Comparison of ENCODE assay signal across 8 cellular contexts in the genomic region with DNA sequence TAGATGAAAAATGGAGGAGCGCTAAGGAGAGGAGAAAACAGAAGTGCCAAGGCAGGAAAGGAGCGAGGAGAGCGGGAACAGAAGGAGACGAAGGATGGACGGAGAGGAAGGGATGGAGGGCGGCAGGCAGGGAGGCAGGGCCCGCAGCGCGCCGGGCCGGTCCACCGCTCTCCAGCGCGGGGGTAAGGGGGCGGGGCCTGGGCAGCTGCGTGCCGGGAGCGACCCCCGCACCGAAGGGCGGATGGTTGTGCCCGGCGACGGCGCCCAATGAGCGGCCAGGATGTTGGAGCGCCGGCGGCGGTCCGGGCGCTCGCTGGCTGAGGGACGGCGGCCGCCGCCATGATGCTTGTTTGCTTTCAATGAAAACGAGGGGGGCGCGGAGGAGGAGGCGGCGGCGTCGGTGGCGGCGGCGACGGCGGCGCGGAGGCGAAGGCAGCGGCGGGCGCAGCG. TPM values are rescaled to one million over a fixed set of nuclear protein-coding genes. Genes with fewer than 3 reads are reported as not detected.
DNase-seq lines count a peak whose midpoint lies in the region; ATAC-seq and TF ChIP-seq lines count a peak whose summit lies in the region.

A gene (plus strand): TSS at position 320 of the 450 bp plus-strand sequence. CDS start 34,898 bp downstream, outside the sequence.

- H3K27ac Mint-ChIP-seq in activated T-cell treated with anti-CD3 and anti-CD28 coated beads, Interleukin-2, amount 50 U/mL, for 24 hours, result peak within 1 kb of the TSS; percentile 96

- H3K4me3 ChIP-seq in esophagus (ENCODE audit: low read depth in 1 of 2, low read length in 2 of 2) (peak within 1 kb of the TSS; percentile 76 to 94), mucosa of stomach (ENCODE audit: low read length) (peak within 1 kb of the TSS; percentile 47)

- H3K4me3 Mint-ChIP-seq in activated T-cell treated with anti-CD3 and anti-CD28 coated beads, Interleukin-2, amount 50 U/mL, for 24 hours, result peak within 1 kb of the TSS; percentile 81

- peaks cover 27% of the 10 kb centered on the region for H3K36me3 Mint-ChIP-seq in activated T-cell treated with anti-CD3 and anti-CD28 coated beads, Interleukin-2, amount 50 U/mL, for 24 hours (ENCODE audit: low read depth)

- no peaks in the 10 kb centered on the region for H3K36me3 ChIP-seq in esophagus (ENCODE audit: control insufficient read depth in 2 of 2, insufficient read depth in 2 of 2, low read length in 1 of 2)
- H3K36me3 ChIP-seq in mucosa of stomach (ENCODE audit: control insufficient read depth, insufficient read depth, low read length), result no peaks in the 10 kb centered on the region

- no peaks in the 10 kb centered on the region for H3K27me3 Mint-ChIP-seq in activated T-cell treated with anti-CD3 and anti-CD28 coated beads, Interleukin-2, amount 50 U/mL, for 24 hours

- peak within 1 kb of the TSS; percentile 95 to 97 for H3K27ac ChIP-seq in esophagus (ENCODE audit: low read depth in 2 of 2, low read length in 1 of 2)

- DNase-seq in DMS53 (lab: John Stamatoyannopoulos, UW), result peak; percentile 97
- peak; percentile 95 for DNase-seq in KBM-7
- DNase-seq in activated T-cell treated with anti-CD3 and anti-CD28 coated beads, Interleukin-2, amount 50 U/mL, for 24 hours, result peak; percentile 96
- DNase-seq in stimulated activated CD8-positive, alpha-beta memory T cell treated with anti-CD3 and anti-CD28 coated beads, Interleukin-4, amount 100 ng/mL, for 48 hours, result peak; percentile 94

- H3K4me1 ChIP-seq in esophagus (ENCODE audit: control insufficient read depth in 2 of 2, insufficient read depth in 2 of 2, low read length in 1 of 2) (no peaks in the 10 kb centered on the region), mucosa of stomach (ENCODE audit: control insufficient read depth, insufficient read depth, low read length) (peaks cover 11% of the 10 kb centered on the region)

- peaks cover 39% of the 10 kb centered on the region for H3K4me1 Mint-ChIP-seq in activated T-cell treated with anti-CD3 and anti-CD28 coated beads, Interleukin-2, amount 50 U/mL, for 24 hours (ENCODE audit: low read depth)

- H3K9me3 Mint-ChIP-seq in activated T-cell treated with anti-CD3 and anti-CD28 coated beads, Interleukin-2, amount 50 U/mL, for 24 hours, result no peaks in the 10 kb centered on the region

- H3K27me3 ChIP-seq in esophagus (ENCODE audit: control insufficient read depth in 1 of 2, insufficient read depth in 2 of 2, low read length in 2 of 2) (no peaks in the 10 kb centered on the region), mucosa of stomach (ENCODE audit: control insufficient read depth, insufficient read depth, low read length) (no peaks in the 10 kb centered on the region)

- peak within 1 kb of the TSS; percentile 85 for H3K9ac ChIP-seq in mucosa of stomach (ENCODE audit: low read length)

- in situ Hi-C loops in KBM-7 (cut with MboI; ENCODE audit: low pct_unique_long_range_greater_than_20kb, low sequenced_read_pairs), result no loop called here

- no peaks in the 10 kb centered on the region for H3K9me3 ChIP-seq in esophagus (ENCODE audit: control insufficient read depth in 2 of 2, insufficient read depth in 1 of 2, low read depth in 1 of 2, low read length in 1 of 2)
- no peaks in the 10 kb centered on the region for H3K9me3 ChIP-seq in mucosa of stomach (ENCODE audit: control insufficient read depth, low read length)

- peak; percentile 90 for ATAC-seq in GM21723 (IDR thresholded peaks at IDR 0.05; ENCODE audit: unreplicated experiment)

- WGBS in esophagus, 2 donors, result 1% methylated on average over 40 to 56 of the region's 56 CpGs

TF ChIP-seq in PFSK-1, 5 proteins besides CTCF, POLR2A, EP300 and RAD21:
- peak; percentile 51 for TF ChIP-seq FOXP2 (optimal IDR thresholded peaks at IDR 0.05; ENCODE audit: borderline replicate concordance, extremely low read depth, extremely low read length, insufficient read depth)
- no peak for TF ChIP-seq SIN3A (IDR thresholded peaks at IDR 0.05; ENCODE audit: borderline replicate concordance, insufficient read depth, low read length)
- peak; percentile 35; the same call in 1 of the 2 replicates for TF ChIP-seq TAF1 (IDR thresholded peaks at IDR 0.05; ENCODE audit: borderline replicate concordance, insufficient read depth, low read length)
- TF ChIP-seq, protein P1, sequence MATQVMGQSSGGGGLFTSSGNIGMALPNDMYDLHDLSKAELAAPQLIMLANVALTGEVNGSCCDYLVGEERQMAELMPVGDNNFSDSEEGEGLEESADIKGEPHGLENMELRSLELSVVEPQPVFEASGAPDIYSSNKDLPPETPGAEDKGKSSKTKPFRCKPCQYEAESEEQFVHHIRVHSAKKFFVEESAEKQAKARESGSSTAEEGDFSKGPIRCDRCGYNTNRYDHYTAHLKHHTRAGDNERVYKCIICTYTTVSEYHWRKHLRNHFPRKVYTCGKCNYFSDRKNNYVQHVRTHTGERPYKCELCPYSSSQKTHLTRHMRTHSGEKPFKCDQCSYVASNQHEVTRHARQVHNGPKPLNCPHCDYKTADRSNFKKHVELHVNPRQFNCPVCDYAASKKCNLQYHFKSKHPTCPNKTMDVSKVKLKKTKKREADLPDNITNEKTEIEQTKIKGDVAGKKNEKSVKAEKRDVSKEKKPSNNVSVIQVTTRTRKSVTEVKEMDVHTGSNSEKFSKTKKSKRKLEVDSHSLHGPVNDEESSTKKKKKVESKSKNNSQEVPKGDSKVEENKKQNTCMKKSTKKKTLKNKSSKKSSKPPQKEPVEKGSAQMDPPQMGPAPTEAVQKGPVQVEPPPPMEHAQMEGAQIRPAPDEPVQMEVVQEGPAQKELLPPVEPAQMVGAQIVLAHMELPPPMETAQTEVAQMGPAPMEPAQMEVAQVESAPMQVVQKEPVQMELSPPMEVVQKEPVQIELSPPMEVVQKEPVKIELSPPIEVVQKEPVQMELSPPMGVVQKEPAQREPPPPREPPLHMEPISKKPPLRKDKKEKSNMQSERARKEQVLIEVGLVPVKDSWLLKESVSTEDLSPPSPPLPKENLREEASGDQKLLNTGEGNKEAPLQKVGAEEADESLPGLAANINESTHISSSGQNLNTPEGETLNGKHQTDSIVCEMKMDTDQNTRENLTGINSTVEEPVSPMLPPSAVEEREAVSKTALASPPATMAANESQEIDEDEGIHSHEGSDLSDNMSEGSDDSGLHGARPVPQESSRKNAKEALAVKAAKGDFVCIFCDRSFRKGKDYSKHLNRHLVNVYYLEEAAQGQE (IDR thresholded peaks at IDR 0.05; ENCODE audit: insufficient read depth in 1 of 2, low read depth in 2 of 2, low read length in 2 of 2), result 0 out of 4 replicates have a peak, but pooled peaks of 1 of the 2 experiments have one; percentile 13
- TF ChIP-seq POLR2AphosphoS5 (IDR thresholded peaks at IDR 0.05; ENCODE audit: low read depth, low read length), result peak; percentile 52; the same call in 1 of the 2 replicates

RNA-seq across cellular contexts. Expression of the gene that starts here (rescaled TPM):
- polyA plus RNA-seq in PFSK-1 (2012; ENCODE audit: insufficient read length, low read depth), result 22.0 TPM
- polyA plus RNA-seq in esophagus, result 1 to 10 TPM; 6.8 TPM

Comparison
In these comparisons a context has a peak if more than half of its experiments do, and no peak if none do; other contexts are left out.
1. Peak in every context shown above with its lines: DNase-seq, ATAC-seq, H3K4me3 ChIP-seq and H3K27ac ChIP-seq.